In the genomic region with DNA sequence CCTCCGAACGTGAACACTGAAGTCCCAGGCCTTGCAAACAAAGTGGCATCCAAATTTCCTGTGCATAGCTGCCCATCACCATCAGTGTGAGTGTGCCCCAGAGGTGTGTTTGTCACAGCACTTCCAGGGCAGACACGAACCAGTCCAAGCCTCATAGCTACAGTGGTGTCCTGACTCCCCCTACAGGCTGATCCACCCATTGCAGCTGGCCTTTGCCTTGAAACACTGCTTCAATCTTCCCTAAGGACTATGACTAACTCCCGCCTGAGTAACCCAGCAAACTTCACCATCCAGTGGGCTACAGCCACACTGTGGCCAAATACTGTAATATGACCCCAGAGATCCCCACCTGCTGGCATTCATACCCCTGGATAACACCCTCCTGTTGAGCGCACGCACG, we compare ENCODE assay signal across 1 cellular context.
A peak's percentile ranks its signal among the peaks of the same experiment; 100 is the strongest.
TF ChIP-seq lines count a peak whose summit lies in the region.

No MANE protein-coding gene starts in this region.

TF ChIP-seq in HepG2, 621 proteins besides CTCF, POLR2A, EP300 and RAD21 (continued from another document):
- TF ChIP-seq KLF12 (CRISPR knock-in tag; IDR thresholded peaks at IDR 0.05; ENCODE audit: borderline replicate concordance) = no peak
- peak; percentile 50 for TF ChIP-seq SMC3 (IDR thresholded peaks at IDR 0.05; ENCODE audit: low read length)
- no peak for TF ChIP-seq HNRNPK (IDR thresholded peaks at IDR 0.05; ENCODE audit: low read depth, low read length, poor library complexity, severe bottlenecking)
- TF ChIP-seq ZNF772 (CRISPR knock-in tag; IDR thresholded peaks at IDR 0.05) = no peak
- no peak for TF ChIP-seq ZNF160 (CRISPR knock-in tag; IDR thresholded peaks at IDR 0.05)
- TF ChIP-seq PHF8 (CRISPR knock-in tag; IDR thresholded peaks at IDR 0.05) = no peak
